Comparison of ENCODE assay signal across 10 cellular contexts in the genomic region with DNA sequence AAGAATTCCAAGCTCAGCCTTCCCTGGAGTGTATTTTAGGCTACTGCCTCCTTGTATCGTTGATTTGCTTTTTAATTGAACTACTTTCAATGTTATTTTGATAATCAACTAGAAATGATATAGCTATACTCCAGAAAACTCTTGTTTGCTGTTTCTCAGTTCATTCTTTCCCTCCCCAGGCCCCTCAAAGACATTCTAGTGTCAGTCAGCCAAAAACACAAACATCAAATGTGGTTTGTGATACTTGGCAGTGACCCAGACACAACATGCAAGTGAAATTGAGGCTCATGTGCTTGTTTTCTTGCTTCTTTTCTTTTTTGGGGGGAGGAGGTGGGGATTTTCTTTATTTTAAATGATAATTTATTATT. TPM values are rescaled to one million over a fixed set of nuclear protein-coding genes. Genes with fewer than 3 reads are reported as not detected.
DNase-seq lines count a peak whose midpoint lies in the region; TF ChIP-seq lines count a peak whose summit lies in the region.
"Had no signal": no experiment of that assay in that cellular context is flagged by ENCODE, and none has a peak within 500 bp of the region (broad histone marks: within the 10 kb centered on the region; RNA-seq: fewer than 3 reads in every experiment).

No MANE protein-coding gene starts in this region.

- H2AFZ ChIP-seq in fibroblast of lung (ENCODE audit: low read length) (no peak overlapping the region), osteoblast (ENCODE audit: low read length) (no peak overlapping the region)

- H3K9me3 ChIP-seq in fibroblast of lung (ENCODE audit: control insufficient read depth, insufficient read depth, low read depth, low read length) (no peaks in the 10 kb centered on the region), osteoblast (ENCODE audit: low read depth, low read length) (no peaks in the 10 kb centered on the region)

- H3K4me1 ChIP-seq in fibroblast of lung (ENCODE audit: control insufficient read depth, extremely low read depth, insufficient read depth, low read length) (peaks cover 2% of the 10 kb centered on the region), osteoblast (ENCODE audit: insufficient read depth, low read length) (peaks cover 30% of the 10 kb centered on the region)

- H3K9ac ChIP-seq in fibroblast of lung (ENCODE audit: insufficient read depth, low read length) = no peak overlapping the region

- H3K79me2 ChIP-seq in fibroblast of lung (ENCODE audit: control insufficient read depth, insufficient read depth, low read length) (peaks cover 8% of the 10 kb centered on the region), osteoblast (ENCODE audit: insufficient read depth, low read length) (peaks cover 61% of the 10 kb centered on the region)

- H3K27me3 ChIP-seq in fibroblast of lung (ENCODE audit: control insufficient read depth, insufficient read depth, low read length) = no peaks in the 10 kb centered on the region
- no peaks in the 10 kb centered on the region for H3K27me3 ChIP-seq in osteoblast (ENCODE audit: insufficient read depth, low read length)

- no peak for TF ChIP-seq CTCF in AG10803 (conservative IDR thresholded peaks at IDR 0.05; ENCODE audit: low read length)
- TF ChIP-seq CTCF in fibroblast of lung (conservative IDR thresholded peaks at IDR 0.05 in 1 of 2, IDR thresholded peaks at IDR 0.05 in 1 of 2; ENCODE audit: low read depth in 1 of 2, low read length in 2 of 2) = no peak
- TF ChIP-seq CTCF in osteoblast (IDR thresholded peaks at IDR 0.05; ENCODE audit: extremely low read depth, low read depth, low read length) = no peak
- TF ChIP-seq CTCF in GM13976 (IDR thresholded peaks at IDR 0.05; ENCODE audit: borderline replicate concordance, control extremely low read depth, extremely low read depth, insufficient read depth, missing control alignments) = no peak

- in situ Hi-C loops in GM13976 (cut with MboI; ENCODE audit: low sequenced_read_pairs, unreplicated experiment) = loop anchor here (25.0 kb wide), 1 partner anchor 1090 kb away; no protein-coding TSS in a partner anchor

- peaks cover 2% of the 10 kb centered on the region for H3K36me3 ChIP-seq in fibroblast of lung (ENCODE audit: control insufficient read depth, insufficient read depth, low read length)
- H3K36me3 ChIP-seq in osteoblast (ENCODE audit: insufficient read depth, low read length) = no peaks in the 10 kb centered on the region

- no peaks in the 10 kb centered on the region for H4K20me1 ChIP-seq in fibroblast of lung (ENCODE audit: control insufficient read depth, extremely low read depth, insufficient read depth, low read length)
- H4K20me1 ChIP-seq in osteoblast (ENCODE audit: insufficient read depth, low read length) = peaks cover 5% of the 10 kb centered on the region

- DNase-seq in AG10803 (ENCODE audit: low read depth) (peak; percentile 50), RPMI8226 (peak; percentile 60), fibroblast of lung (ENCODE audit: low read depth in 2 of 2) (peak; percentile 58 to 72), osteoblast (ENCODE audit: insufficient read length, low spot score, missing footprints) (no peak), GM13976 (ENCODE audit: low spot score) (no peak), T-helper 9 cell (no peak)
- no peak for DNase-seq in activated CD4-positive, CD25-positive, alpha-beta regulatory T cell treated with anti-CD3 and anti-CD28 coated beads, Interleukin-2, amount 50 U/mL, for 72 hours
- no peak for DNase-seq in activated CD4-positive, alpha-beta T cell treated with anti-CD3 and anti-CD28 coated beads, Interleukin-2, amount 50 U/mL, for 4 hours
- DNase-seq: naive B cell had no signal

- H3K4me2 ChIP-seq in fibroblast of lung (ENCODE audit: extremely low read depth, insufficient read depth, low read length) (peak overlapping the region; percentile 53), osteoblast (ENCODE audit: insufficient read depth, low read length) (peak overlapping the region; percentile 63)

- peak overlapping the region; percentile 43 for H3K4me3 ChIP-seq in AG10803 (ENCODE audit: low read length)
- H3K4me3 ChIP-seq in fibroblast of lung (replicated peaks in 1 of 4; ENCODE audit: control extremely low read depth in 1 of 4, insufficient read depth in 1 of 4, low read depth in 3 of 4, low read length in 4 of 4) = peak overlapping the region in 2 of 4 experiments; percentile 43 to 53
- peak overlapping the region; percentile 34 for H3K4me3 ChIP-seq in osteoblast (ENCODE audit: insufficient read depth, low read length)

- H3K27ac ChIP-seq in fibroblast of lung (ENCODE audit: insufficient read depth, low read length) (no peak overlapping the region), osteoblast (ENCODE audit: low read depth, low read length) (peak overlapping the region; percentile 32)

RNA-seq across cellular contexts. Expression of a gene that starts 7.6 kb away (rescaled TPM):
- total RNA-seq in fibroblast of lung = 9.0 and 17.8 TPM in 2 replicates
- 7.4 and 10.8 TPM in 2 replicates for polyA plus RNA-seq in fibroblast of lung
- polyA plus RNA-seq in fibroblast of lung (2012) = 3.4 and 6.2 TPM in 2 replicates
- 14.8 and 16.7 TPM in 2 replicates for polyA minus RNA-seq in fibroblast of lung (ENCODE audit: low replicate concordance)
- total RNA-seq in osteoblast = 27.9 and 31.2 TPM in 2 replicates
- total RNA-seq: HT-29 had no signal

Comparison
In these comparisons a context has a peak if more than half of its experiments do, and no peak if none do; other contexts are left out.
1. DNase-seq: peak in AG10803 (single experiment), RPMI8226 (single experiment) and fibroblast of lung (2 of 2); none in osteoblast (single experiment), GM13976 (single experiment), T-helper 9 cell (single experiment), activated CD4-positive, CD25-positive, alpha-beta regulatory T cell treated with anti-CD3 and anti-CD28 coated beads, Interleukin-2, amount 50 U/mL, for 72 hours (single experiment) and activated CD4-positive, alpha-beta T cell treated with anti-CD3 and anti-CD28 coated beads, Interleukin-2, amount 50 U/mL, for 4 hours (0 of 2).